In the genomic region with DNA sequence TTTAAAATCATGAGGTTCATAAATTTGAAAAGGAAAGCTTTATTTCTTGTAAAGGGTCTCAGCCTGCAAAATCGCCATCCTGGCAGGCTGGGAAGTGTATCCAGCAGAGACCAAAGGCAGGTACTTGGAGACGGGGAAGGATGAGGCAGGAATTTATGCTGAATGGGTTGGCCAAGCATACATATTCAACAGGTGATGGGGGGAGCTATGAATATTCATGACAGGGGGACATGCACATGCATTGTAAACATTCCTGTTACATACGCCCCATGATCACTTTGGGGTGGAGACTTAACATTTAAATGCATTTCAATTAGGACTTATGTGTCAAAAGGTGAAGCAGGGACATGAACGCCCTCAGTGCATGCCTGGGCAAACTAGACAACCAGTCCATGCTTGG, we compare ENCODE assay signal across 25 cellular contexts. TPM values are rescaled to one million over a fixed set of nuclear protein-coding genes. Genes with fewer than 3 reads are reported as not detected.
DNase-seq lines count a peak whose midpoint lies in the region; ATAC-seq, FAIRE-seq and TF ChIP-seq lines count a peak whose summit lies in the region.
"Had no signal": no experiment of that assay in that cellular context is flagged by ENCODE, and none has a peak within 500 bp of the region (broad histone marks: within the 10 kb centered on the region; RNA-seq: fewer than 3 reads in every experiment).

No MANE protein-coding gene starts in this region.

- H3K23ac ChIP-seq in H1 (ENCODE audit: insufficient read length) = no peak overlapping the region

- no peak overlapping the region for H3K56ac ChIP-seq in H1 (replicated peaks; ENCODE audit: insufficient read length, low read depth, low read length)

- no peak overlapping the region for H3K4me3 Mint-ChIP-seq in natural killer cell
- no peak overlapping the region for H3K4me3 Mint-ChIP-seq in natural killer cell treated with Interleukin-12 subunit alpha and Interleukin-12 subunit beta and Interleukin-15 and Interleukin-18, amount 100 ng/mL, for 72 hours
- H3K4me3 Mint-ChIP-seq: CD4-positive, CD25-positive, alpha-beta regulatory T cell had no signal

- no peaks in the 10 kb centered on the region for H3K27me3 ChIP-seq in H1 (replicated peaks in 1 of 4; ENCODE audit: control insufficient read depth in 3 of 4, extremely low read depth in 1 of 4, insufficient read depth in 3 of 4, low read length in 3 of 4)
- H3K27me3 ChIP-seq: BE2C, MG63 had no signal

- TF ChIP-seq CTCF in natural killer cell (IDR thresholded peaks at IDR 0.05) = no peak
- TF ChIP-seq CTCF in H1 (IDR thresholded peaks at IDR 0.05; ENCODE audit: control extremely low read depth in 1 of 3, insufficient read depth in 1 of 3, low read depth in 1 of 3, low read length in 3 of 3) = no peak

- ATAC-seq in natural killer cell = no peak
- ATAC-seq in natural killer cell treated with Interleukin-12 subunit alpha and Interleukin-12 subunit beta and Interleukin-15 and Interleukin-18, amount 100 ng/mL, for 72 hours = no peak
- no peak for ATAC-seq in GM19467 (IDR thresholded peaks at IDR 0.05; ENCODE audit: unreplicated experiment)
- ATAC-seq: HCT116, PC-3 had no signal

- intact Hi-C loops in natural killer cell (cut with micrococcal nuclease) (no loop called here), head of caudate nucleus (cut with DNase I) (no loop called here)

- no peak overlapping the region for H3K9ac ChIP-seq in H1 (replicated peaks in 1 of 4; ENCODE audit: extremely low read depth in 1 of 4, low read depth in 3 of 4, low read length in 3 of 4)
- H3K9ac ChIP-seq: SK-N-SH had no signal

- H2BK20ac ChIP-seq in H1 (ENCODE audit: low read length) = no peak overlapping the region

- no peak for TF ChIP-seq EP300 in H1 (IDR thresholded peaks at IDR 0.05; ENCODE audit: borderline replicate concordance in 1 of 2, low read depth in 2 of 2, low read length in 2 of 2)

- H3K9me3 Mint-ChIP-seq in natural killer cell = no peaks in the 10 kb centered on the region
- H3K9me3 Mint-ChIP-seq in natural killer cell treated with Interleukin-12 subunit alpha and Interleukin-12 subunit beta and Interleukin-15 and Interleukin-18, amount 100 ng/mL, for 72 hours = no peaks in the 10 kb centered on the region
- H3K9me3 Mint-ChIP-seq: CD4-positive, CD25-positive, alpha-beta regulatory T cell had no signal

- H2BK12ac ChIP-seq in H1 (ENCODE audit: low read depth, low read length) = peak overlapping the region; percentile 21; the same call in 1 of the 2 replicates

- H4K5ac ChIP-seq in H1 (ENCODE audit: insufficient read length, low read depth, low read length) = no peak overlapping the region

- H2BK5ac ChIP-seq in H1 (ENCODE audit: low read depth, low read length) = peak overlapping the region; percentile 55; the same call in 1 of the 2 replicates

- no peaks in the 10 kb centered on the region for H3K36me3 Mint-ChIP-seq in natural killer cell
- H3K36me3 Mint-ChIP-seq in natural killer cell treated with Interleukin-12 subunit alpha and Interleukin-12 subunit beta and Interleukin-15 and Interleukin-18, amount 100 ng/mL, for 72 hours = peaks cover 18% of the 10 kb centered on the region

- H4K91ac ChIP-seq in H1 (replicated peaks; ENCODE audit: insufficient read length, low read length) = no peak overlapping the region

- H3K14ac ChIP-seq in H1 (ENCODE audit: insufficient read length) = no peak overlapping the region

- no peak overlapping the region for H2AK5ac ChIP-seq in H1 (ENCODE audit: low read depth, low read length)

- no peak overlapping the region for H4K8ac ChIP-seq in H1 (ENCODE audit: extremely low read depth, insufficient read depth, low read length)

- H4K20me1 ChIP-seq in H1 (replicated peaks in 1 of 2; ENCODE audit: control insufficient read depth in 1 of 2, insufficient read depth in 2 of 2, low read length in 2 of 2) = no peaks in the 10 kb centered on the region

- H2BK15ac ChIP-seq in H1 (ENCODE audit: low read length) = no peak overlapping the region

- H3K36me3 ChIP-seq in H1 (ENCODE audit: control insufficient read depth in 2 of 4, insufficient read depth in 4 of 4, low read length in 3 of 4) = peaks cover 0 to 2% (median 0%) of the 10 kb centered on the region in 4 experiments; a peak in 3 of 8 replicates
- H3K36me3 ChIP-seq: BE2C, MG63 had no signal

- no peaks in the 10 kb centered on the region for H3K27me3 Mint-ChIP-seq in natural killer cell (ENCODE audit: low read depth in 2 of 2)
- H3K27me3 Mint-ChIP-seq in natural killer cell treated with Interleukin-12 subunit alpha and Interleukin-12 subunit beta and Interleukin-15 and Interleukin-18, amount 100 ng/mL, for 72 hours = no peaks in the 10 kb centered on the region
- H3K27me3 Mint-ChIP-seq: CD4-positive, CD25-positive, alpha-beta regulatory T cell had no signal

- H3K4me2 ChIP-seq in H1 (ENCODE audit: insufficient read depth in 1 of 2, low read depth in 2 of 2, low read length in 2 of 2) = no peak overlapping the region
- H3K4me2 ChIP-seq: SK-N-SH had no signal

- 76% methylated on average over 4 of the region's 4 CpGs; no CpG with 5 or more reads in 1 of the 2 experiments for WGBS in H1 (ENCODE audit: extremely low coverage in 1 of 2, insufficient coverage in 1 of 2, insufficient read length in 1 of 2, insufficient replicate concordance in 2 of 2, low coverage in 1 of 2, low lambda C conversion rate in 2 of 2, missing lambda C conversion rate in 1 of 2), 2 experiments

- DNase-seq in natural killer cell (no peak), H1 (ENCODE audit: low read depth in 1 of 2, low spot score in 2 of 2) (peak in 1 of 2 experiments; percentile 7), islet precursor cell (peak; percentile 37), NCI-H446 treated with DMSO at 0.1 percent for 48 hours (lab: John Stamatoyannopoulos, UW) (no peak), NCI-H1930 (lab: John Stamatoyannopoulos, UW) (no peak), head of caudate nucleus (no peak)
- no peak for DNase-seq in natural killer cell treated with Interleukin-12 subunit alpha and Interleukin-12 subunit beta and Interleukin-15 and Interleukin-18, amount 100 ng/mL, for 72 hours (ENCODE audit: low spot score)
- DNase-seq: BE2C; Caco-2; CD4-positive, CD25-positive, alpha-beta regulatory T cell; Karpas-422; MG63; NCI-H1048; NCI-H1436 treated with DMSO at 0.1 percent for 48 hours; NCI-H2029 treated with DMSO at 0.1 percent for 48 hours; NCI-H510A; NCI-H774; PC-3; RPMI8226; SHP77 treated with DMSO at 0.1 percent for 48 hours; SK-N-SH had no signal

- TF ChIP-seq POLR2A in H1 (IDR thresholded peaks at IDR 0.05; ENCODE audit: control extremely low read depth in 1 of 2, low read depth in 2 of 2, low read length in 2 of 2) = no peak

- H3K23me2 ChIP-seq in H1 (ENCODE audit: low read depth, low read length) = no peaks in the 10 kb centered on the region

- CTCF ChIA-PET in H1 (lab: Charles Lee; ENCODE audit: partially characterized antibody) = interaction anchor here (1.2 to 2.0 kb wide), 6 partner anchors 25 to 408 kb away, joined by 3 to 7 read pairs (median 4); no protein-coding TSS in a partner anchor

- H3K4me3 ChIP-seq in H1 (ENCODE audit: extremely low read depth in 1 of 4, insufficient read depth in 2 of 4, low read depth in 3 of 4, low read length in 4 of 4) = no peak overlapping the region
- H3K4me3 ChIP-seq: MG63 had no signal

- POLR2A ChIA-PET in H1 (lab: Charles Lee; ENCODE audit: partially characterized antibody) = interaction anchor here (1.1 kb wide), 1 partner anchor 34 kb away, joined by 4 read pairs; no protein-coding TSS in a partner anchor

- H2BK120ac ChIP-seq in H1 (replicated peaks; ENCODE audit: low read depth, low read length) = no peak overlapping the region

- peaks cover 0 to 7% (median 1%) of the 10 kb centered on the region in 4 experiments; a peak in 1 of 7 replicates for H3K4me1 ChIP-seq in H1 (replicated peaks in 1 of 4; ENCODE audit: control insufficient read depth in 3 of 4, insufficient read depth in 4 of 4, low read length in 3 of 4)
- H3K4me1 ChIP-seq: BE2C, Caco-2 had no signal

- no peak overlapping the region for H2AFZ ChIP-seq in H1 (ENCODE audit: low read length)

- no peak overlapping the region for H3K18ac ChIP-seq in H1 (ENCODE audit: extremely low read depth, low read length)

- peak overlapping the region; percentile 73 to 82 for H3K27ac Mint-ChIP-seq in natural killer cell
- no peak overlapping the region for H3K27ac Mint-ChIP-seq in natural killer cell treated with Interleukin-12 subunit alpha and Interleukin-12 subunit beta and Interleukin-15 and Interleukin-18, amount 100 ng/mL, for 72 hours

- no peak overlapping the region for H3K27ac ChIP-seq in H1 (ENCODE audit: low read depth, low read length)

- no peak for TF ChIP-seq RAD21 in H1 (IDR thresholded peaks at IDR 0.05 in 1 of 2, conservative IDR thresholded peaks at IDR 0.05 in 1 of 2; ENCODE audit: low read depth in 2 of 2, low read length in 2 of 2)

- H3K79me2 ChIP-seq in H1 (ENCODE audit: control insufficient read depth in 1 of 2, insufficient read depth in 2 of 2, low read length in 2 of 2) = no peaks in the 10 kb centered on the region

- H3K4ac ChIP-seq in H1 (replicated peaks; ENCODE audit: insufficient read length, low read depth, low read length) = no peak overlapping the region

- no peaks in the 10 kb centered on the region for H3K79me1 ChIP-seq in H1 (ENCODE audit: low read depth, low read length)

- peaks cover 35 to 43% of the 10 kb centered on the region in 2 donors for H3K4me1 Mint-ChIP-seq in natural killer cell
- peaks cover 20 to 23% of the 10 kb centered on the region in 2 donors for H3K4me1 Mint-ChIP-seq in natural killer cell treated with Interleukin-12 subunit alpha and Interleukin-12 subunit beta and Interleukin-15 and Interleukin-18, amount 100 ng/mL, for 72 hours (ENCODE audit: low read depth in 2 of 2)

- peaks cover 0 to 3% of the 10 kb centered on the region in 2 experiments; a peak in 1 of 4 replicates for H3K9me3 ChIP-seq in H1 (ENCODE audit: insufficient read depth in 2 of 2, low read depth in 1 of 2, low read length in 1 of 2)
- H3K9me3 ChIP-seq: BE2C, MG63, SK-N-SH had no signal

- FAIRE-seq in H1 (lab: Jason Lieb, UNC) = peak; percentile 73
- FAIRE-seq: A204.1, G401.6 had no signal

TF ChIP-seq in H1, 55 proteins besides CTCF, POLR2A, EP300 and RAD21 (continues in another document):
- peak; percentile 61; the same call in 1 of the 2 replicates for TF ChIP-seq TCF12 (IDR thresholded peaks at IDR 0.05; ENCODE audit: low read depth, low read length)
- peak; percentile 92 for TF ChIP-seq TEAD4 (IDR thresholded peaks at IDR 0.05; ENCODE audit: low read depth, low read length)

RNA-seq across cellular contexts. Expression of a gene that starts 9.8 kb away (rescaled TPM):
- total RNA-seq in natural killer cell = 1 to 10 TPM; 1.4 to 4.5 (median 3.0) TPM
- 10 to 100 TPM in 1 of 2 donors, 1 to 10 TPM in 1; 5.8 to 11.0 TPM for total RNA-seq in natural killer cell treated with Interleukin-12 subunit alpha and Interleukin-12 subunit beta and Interleukin-15 and Interleukin-18, amount 100 ng/mL, for 72 hours
- total RNA-seq in H1 (2021; fragmentation: NEBNext Ultra II Directional; extraction: Animal tissue kit (Norgen Biotek cat#: 25700)) = 0.45 and 0.98 TPM in 2 replicates
- 0.12 and 0.16 TPM in 2 replicates for polyA plus RNA-seq in H1 (2011; rRNA removed)
- polyA plus RNA-seq in H1 (2011; cell fraction: cytosol; rRNA removed) = 0.30 TPM
- 0.74 TPM for polyA plus RNA-seq in H1 (2011; cell fraction: nucleus; rRNA removed)
- 0.15 to 1.3 TPM (median 0.21 TPM) in 4 replicates for polyA plus RNA-seq in H1 (2012, experiment 1 of 2)
- polyA plus RNA-seq in H1 (2012, experiment 2 of 2) = not detected
- polyA plus RNA-seq in H1 (2013, experiment 1 of 2) = 0.69 TPM
- 0.39 TPM for polyA plus RNA-seq in H1 (2013, experiment 2 of 2)
- 0.73 TPM in 1 of 2 replicates, not detected in the other for polyA minus RNA-seq in H1 (2011; rRNA and poly(A)+ RNA removed)
- not detected for polyA minus RNA-seq in H1 (2011; cell fraction: cytosol; rRNA and poly(A)+ RNA removed)
- polyA minus RNA-seq in H1 (2011; cell fraction: nucleus; rRNA and poly(A)+ RNA removed) = 1.5 TPM
- polyA plus RNA-seq: CD4-positive, CD25-positive, alpha-beta regulatory T cell had no signal

Comparison
In these comparisons a context has a peak if more than half of its experiments do, and no peak if none do; other contexts are left out.
1. H3K27ac Mint-ChIP-seq: peak in natural killer cell (2 of 2); none in natural killer cell treated with Interleukin-12 subunit alpha and Interleukin-12 subunit beta and Interleukin-15 and Interleukin-18, amount 100 ng/mL, for 72 hours (0 of 2).